In the genomic region with DNA sequence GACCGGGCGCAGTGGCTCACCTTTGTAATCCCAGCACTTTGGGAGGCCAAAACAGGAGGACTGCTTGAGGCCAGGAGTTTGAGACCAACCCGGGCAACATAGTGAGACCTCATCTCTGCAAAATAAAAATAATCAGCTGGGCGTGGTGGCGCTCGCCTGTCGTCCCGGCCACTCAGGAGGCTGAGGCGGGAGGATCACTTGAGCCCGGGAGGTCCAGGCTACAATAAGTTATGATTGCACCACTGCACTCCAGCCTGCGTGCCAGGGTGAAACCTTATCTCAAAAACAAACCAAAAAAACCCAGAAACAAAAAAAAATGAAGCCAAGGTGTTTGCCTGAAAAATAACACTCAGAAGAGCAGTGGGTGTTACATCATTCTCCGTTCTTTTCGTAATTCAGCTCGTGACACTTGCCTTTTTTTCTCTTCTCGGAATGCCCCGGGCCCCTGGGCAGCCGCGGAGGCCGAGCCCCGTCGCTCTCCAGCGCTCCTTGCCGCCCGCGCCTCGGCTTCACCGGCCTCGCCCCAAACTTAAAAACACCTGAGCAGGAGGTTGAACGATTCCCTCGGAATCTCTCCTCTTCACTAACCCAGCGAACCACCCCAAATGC, we compare ENCODE assay signal across 9 cellular contexts. TPM values are rescaled to one million over a fixed set of nuclear protein-coding genes. Genes with fewer than 3 reads are reported as not detected.
A peak's percentile ranks its signal among the peaks of the same experiment; 100 is the strongest.
DNase-seq lines count a peak whose midpoint lies in the region; ATAC-seq, FAIRE-seq and TF ChIP-seq lines count a peak whose summit lies in the region.
"Had no signal": no experiment of that assay in that cellular context is flagged by ENCODE, and none has a peak within 500 bp of the region (broad histone marks: within the 10 kb centered on the region; RNA-seq: fewer than 3 reads in every experiment).

No MANE protein-coding gene starts in this region.

- H3K9me3 Mint-ChIP-seq in stimulated activated naive CD8-positive, alpha-beta T cell treated with anti-CD3 and anti-CD28 coated beads, Interleukin-15, amount 100 ng/mL, for 72 hours: no peaks in the 10 kb centered on the region

- H3K27ac ChIP-seq in OCI-LY3 (ENCODE audit: low read length): peak overlapping the region; percentile 75
- H3K27ac ChIP-seq in K562 (ENCODE audit: extremely low read depth, low read depth, low read length): peak overlapping the region; percentile 94

- H3K79me2 ChIP-seq in OCI-LY3 (ENCODE audit: low read length) (peaks cover 54% of the 10 kb centered on the region), K562 (ENCODE audit: control insufficient read depth, insufficient read depth, low read length) (peaks cover 56% of the 10 kb centered on the region)

- H3K4me3 ChIP-seq in HAP-1 (peak overlapping the region; percentile 89), OCI-LY3 (ENCODE audit: low read length) (peak overlapping the region; percentile 93), K562 (peak overlapping the region; percentile 57), kidney epithelial cell (ENCODE audit: low read depth, low read length) (peak overlapping the region; percentile 66)

- TSS peak; percentile 76 for BruUV-seq in K562 (replicated peaks; lab: Mats Ljungman, UMichigan)

- TF ChIP-seq RAD21 in K562 (CRISPR knock-in tag; conservative IDR thresholded peaks at IDR 0.05 in 1 of 2, IDR thresholded peaks at IDR 0.05 in 1 of 2): no peak

- H3K4me1 Mint-ChIP-seq in stimulated activated naive CD8-positive, alpha-beta T cell treated with anti-CD3 and anti-CD28 coated beads, Interleukin-15, amount 100 ng/mL, for 72 hours: peaks cover 61% of the 10 kb centered on the region

- intact Hi-C loops in K562 (cut with micrococcal nuclease): loop anchor here (5.0 kb wide), 1 partner anchor 45 kb away; no protein-coding TSS in a partner anchor

- WGBS in K562 (ENCODE audit: insufficient coverage, low coverage, missing lambda C conversion rate): 5% methylated on average over 31 of the region's 31 CpGs

- H3K9ac ChIP-seq in OCI-LY3 (ENCODE audit: low read length) (peak overlapping the region; percentile 98), K562 (ENCODE audit: insufficient read depth in 1 of 2, low read depth in 2 of 2, low read length in 2 of 2) (peak overlapping the region; percentile 95 to 98)

- H3K27me3 ChIP-seq in HAP-1 (ENCODE audit: low read depth): no peaks in the 10 kb centered on the region
- no peaks in the 10 kb centered on the region for H3K27me3 ChIP-seq in OCI-LY3 (ENCODE audit: low read depth, low read length)
- H3K27me3 ChIP-seq in K562 (ENCODE audit: control insufficient read depth in 2 of 2, insufficient read depth in 2 of 2, low read length in 2 of 2): no peaks in the 10 kb centered on the region
- no peaks in the 10 kb centered on the region for H3K27me3 ChIP-seq in kidney epithelial cell (ENCODE audit: control insufficient read depth, insufficient read depth, low read length)

- peak overlapping the region; percentile 100 for H3K27ac Mint-ChIP-seq in stimulated activated naive CD8-positive, alpha-beta T cell treated with anti-CD3 and anti-CD28 coated beads, Interleukin-15, amount 100 ng/mL, for 72 hours

- POLR2A ChIA-PET in K562 (lab: Yijun Ruan, JAX) (interaction anchor here (0.6 to 5.2 kb wide), 42 partner anchors 8 to 620 kb away, joined by 3 to 48 read pairs (median 4); partner anchors contain the start of genes PRCD, PRPSAP1 and SRSF2), GM10248 (lab: Yijun Ruan, JAX) (interaction anchor here (0.7 to 1.0 kb wide), 3 partner anchors 10 to 76 kb away, joined by 3 to 10 read pairs (median 3); no protein-coding TSS in a partner anchor)

- H3K4me2 ChIP-seq in OCI-LY3 (ENCODE audit: low read length): peak overlapping the region; percentile 71
- peak overlapping the region; percentile 95 for H3K4me2 ChIP-seq in K562 (ENCODE audit: insufficient read depth, low read length)

- peaks cover 47% of the 10 kb centered on the region for H3K36me3 ChIP-seq in HAP-1 (replicated peaks)
- peaks cover 35% of the 10 kb centered on the region for H3K36me3 ChIP-seq in OCI-LY3 (replicated peaks; ENCODE audit: low read depth, low read length)
- peaks cover 38% of the 10 kb centered on the region for H3K36me3 ChIP-seq in K562 (ENCODE audit: control insufficient read depth, insufficient read depth, low read length)
- no peaks in the 10 kb centered on the region for H3K36me3 ChIP-seq in kidney epithelial cell (ENCODE audit: control insufficient read depth, insufficient read depth, low read length)

- no peak; the same call in 1 of the 2 replicates for TF ChIP-seq EP300 in K562 (IDR thresholded peaks at IDR 0.05; ENCODE audit: low read length)

- H2AFZ ChIP-seq in OCI-LY3 (ENCODE audit: low read depth, low read length) (peak overlapping the region; percentile 90), K562 (ENCODE audit: low read depth, low read length) (peak overlapping the region; percentile 99)

- H3K9me1 ChIP-seq in K562 (ENCODE audit: control insufficient read depth, insufficient read depth, low read length): no peaks in the 10 kb centered on the region

- peaks cover 37% of the 10 kb centered on the region for H3K4me1 ChIP-seq in HAP-1
- peaks cover 32% of the 10 kb centered on the region for H3K4me1 ChIP-seq in OCI-LY3 (ENCODE audit: low read length)
- peaks cover 16 to 27% of the 10 kb centered on the region in 2 experiments for H3K4me1 ChIP-seq in K562 (replicated peaks in 1 of 2; ENCODE audit: control insufficient read depth in 2 of 2, insufficient read depth in 2 of 2, low read length in 2 of 2)

- peak; percentile 36 for DNase-seq in EH (ENCODE audit: low read depth)
- DNase-seq in HAP-1 (ENCODE audit: low spot score in 2 of 2): no peak
- peak in 1 of 4 experiments; percentile 51 for DNase-seq in K562 (ENCODE audit: extremely low read depth in 1 of 4, low spot score in 3 of 4)
- DNase-seq in kidney epithelial cell (ENCODE audit: low read depth): no peak
- DNase-seq in stimulated activated naive CD8-positive, alpha-beta T cell treated with anti-CD3 and anti-CD28 coated beads, Interleukin-15, amount 100 ng/mL, for 72 hours: peak in 1 of 2 donors; percentile 49
- DNase-seq in midbrain (lab: John Stamatoyannopoulos, UW): no peak
- no peak for DNase-seq in GM10248 (ENCODE audit: extremely low spot score)

- CTCF ChIA-PET in K562 (lab: Yijun Ruan, JAX; ENCODE audit: low intra/inter-chr PET ratio): interaction anchor here (0.7 to 1.6 kb wide), 3 partner anchors 131 to 263 kb away, joined by 5 to 7 read pairs (median 5); no protein-coding TSS in a partner anchor
- CTCF ChIA-PET in GM10248 (lab: Yijun Ruan, JAX): interaction anchor here (0.6 to 5.7 kb wide), 20 partner anchors 8 to 494 kb away, joined by 3 to 60 read pairs (median 5); partner anchors contain the start of genes JMJD6, METTL23 and PRCD

- no peak for FAIRE-seq in K562 (lab: Jason Lieb, UNC)

- no peak for TF ChIP-seq POLR2A in K562 (conservative IDR thresholded peaks at IDR 0.05)

- no peaks in the 10 kb centered on the region; the same call in 1 of the 2 replicates for H3K9me3 ChIP-seq in HAP-1
- H3K9me3 ChIP-seq in OCI-LY3 (ENCODE audit: insufficient read depth, low read length): no peaks in the 10 kb centered on the region
- H3K9me3 ChIP-seq in K562 (replicated peaks; ENCODE audit: control insufficient read depth, insufficient read depth, low read depth, low read length): no peaks in the 10 kb centered on the region

- peak; percentile 14 for ATAC-seq in K562
- ATAC-seq in stimulated activated naive CD8-positive, alpha-beta T cell treated with anti-CD3 and anti-CD28 coated beads, Interleukin-15, amount 100 ng/mL, for 72 hours: peak; percentile 39

- in situ Hi-C loops in HAP-1 (cut with MboI; ENCODE audit: low sequenced_read_pairs) (no loop called here), K562 (cut with MboI) (no loop called here)

- H3K4me3 Mint-ChIP-seq in stimulated activated naive CD8-positive, alpha-beta T cell treated with anti-CD3 and anti-CD28 coated beads, Interleukin-15, amount 100 ng/mL, for 72 hours: peak overlapping the region; percentile 99 to 100

- no peaks in the 10 kb centered on the region for H3K27me3 Mint-ChIP-seq in stimulated activated naive CD8-positive, alpha-beta T cell treated with anti-CD3 and anti-CD28 coated beads, Interleukin-15, amount 100 ng/mL, for 72 hours

- no peak for TF ChIP-seq CTCF in OCI-LY3 (IDR thresholded peaks at IDR 0.05; ENCODE audit: low read depth, low read length)
- TF ChIP-seq CTCF in K562 (IDR thresholded peaks at IDR 0.05 in 2 of 3, conservative IDR thresholded peaks at IDR 0.05 in 1 of 3; ENCODE audit: insufficient read depth in 2 of 3, low read depth in 1 of 3, low read length in 3 of 3): no peak
- no peak for TF ChIP-seq CTCF in kidney epithelial cell (IDR thresholded peaks at IDR 0.05; ENCODE audit: insufficient read depth, low read length, poor library complexity, severe bottlenecking)
- no peak for TF ChIP-seq CTCF in GM10248 (IDR thresholded peaks at IDR 0.05; ENCODE audit: control extremely low read depth, extremely low read depth, low read depth, missing control alignments)

- H4K20me1 ChIP-seq in OCI-LY3 (ENCODE audit: insufficient read depth, low read length) (peaks cover 33% of the 10 kb centered on the region), K562 (replicated peaks; ENCODE audit: control insufficient read depth, insufficient read depth, low read length) (peaks cover 16% of the 10 kb centered on the region; the same call in 1 of the 2 replicates)

RNA-seq across cellular contexts. Expression of gene PRCD, which starts 17.0 kb away (rescaled TPM):
- 0.14 TPM in 1 of 2 replicates, not detected in the other for total RNA-seq in K562 (2011; cell fraction: chromatin; rRNA removed; ENCODE audit: low replicate concordance)
- total RNA-seq in K562 (2011; cell fraction: nucleolus; rRNA removed): not detected in 2 replicates
- total RNA-seq in K562 (2011; cell fraction: nucleoplasm; rRNA removed): not detected in 2 replicates
- total RNA-seq in K562 (2014; rRNA removed) (not detected in 2 replicates), K562 (2014; rRNA removed; fragmentation: Illumina TruSeq; extraction: Trizol) (not detected in 2 replicates), K562 (2015; rRNA removed; fragmentation: Illumina TruSeq; extraction: Trizol) (not detected in 2 replicates), K562 (2021) (0.27 TPM in 1 of 2 replicates, not detected in the other), kidney epithelial cell (not detected in 2 replicates)
- polyA plus RNA-seq in K562 (2011; rRNA removed) (0.20 and 0.39 TPM in 2 replicates), K562 (2014; fragmentation: Illumina TruSeq; extraction: Trizol) (not detected in 2 replicates), K562 (2014; fragmentation: Nextera tagmentation; extraction: Ambion mirVana) (under 1 TPM in 1 of 2 experiments, not detected in 1; 0.25 TPM), K562 (2014; rRNA removed) (0.21 TPM in 1 of 2 replicates, not detected in the other)
- polyA plus RNA-seq in K562 (2011; cell fraction: cytosol; rRNA removed): not detected in 2 replicates
- polyA plus RNA-seq in K562 (2011; cell fraction: nucleus; rRNA removed): 0.10 and 0.13 TPM in 2 replicates
- 0.26 and 0.65 TPM in 2 replicates for polyA plus RNA-seq in K562 (2012)
- 0.07 TPM in 1 of 2 replicates, not detected in the other for polyA minus RNA-seq in K562 (2011; rRNA and poly(A)+ RNA removed)
- not detected in 2 replicates for polyA minus RNA-seq in K562 (2011; cell fraction: cytosol; rRNA and poly(A)+ RNA removed)
- not detected in 2 replicates for polyA minus RNA-seq in K562 (2011; cell fraction: nucleus; rRNA and poly(A)+ RNA removed)

RNA-seq across cellular contexts. Expression of gene CYGB, which starts 19.4 kb away (rescaled TPM):
- 0.84 TPM in 1 of 2 replicates, not detected in the other for total RNA-seq in K562 (2011; cell fraction: chromatin; rRNA removed; ENCODE audit: low replicate concordance)
- total RNA-seq in K562 (2011; cell fraction: nucleolus; rRNA removed): 0.66 TPM in 1 of 2 replicates, not detected in the other
- total RNA-seq in K562 (2011; cell fraction: nucleoplasm; rRNA removed): 1.2 TPM in 1 of 2 replicates, not detected in the other
- total RNA-seq in K562 (2014; rRNA removed) (0.95 TPM in 1 of 2 replicates, not detected in the other), K562 (2014; rRNA removed; fragmentation: Illumina TruSeq; extraction: Trizol) (0.16 TPM in 1 of 2 replicates, not detected in the other), K562 (2015; rRNA removed; fragmentation: Illumina TruSeq; extraction: Trizol) (not detected in 2 replicates), K562 (2021) (0.13 and 0.24 TPM in 2 replicates), kidney epithelial cell (16.9 and 19.9 TPM in 2 replicates)
- polyA plus RNA-seq in K562 (2011; rRNA removed) (0.05 and 0.08 TPM in 2 replicates), K562 (2014; fragmentation: Illumina TruSeq; extraction: Trizol) (0.54 TPM in 1 of 2 replicates, not detected in the other), K562 (2014; fragmentation: Nextera tagmentation; extraction: Ambion mirVana) (not detected), K562 (2014; rRNA removed) (0.11 and 0.12 TPM in 2 replicates)
- 0.18 and 0.40 TPM in 2 replicates for polyA plus RNA-seq in K562 (2011; cell fraction: cytosol; rRNA removed)
- polyA plus RNA-seq in K562 (2011; cell fraction: nucleus; rRNA removed): 0.20 and 0.38 TPM in 2 replicates
- 0.09 and 0.24 TPM in 2 replicates for polyA plus RNA-seq in K562 (2012)
- polyA minus RNA-seq in K562 (2011; rRNA and poly(A)+ RNA removed): not detected in 2 replicates
- not detected in 2 replicates for polyA minus RNA-seq in K562 (2011; cell fraction: cytosol; rRNA and poly(A)+ RNA removed)
- polyA minus RNA-seq in K562 (2011; cell fraction: nucleus; rRNA and poly(A)+ RNA removed): not detected in 2 replicates
- total RNA-seq: activated CD8-positive, alpha-beta memory T cell treated with anti-CD3 and anti-CD28 coated beads for 36 hours had no signal

RNA-seq across cellular contexts. Expression of gene ST6GALNAC2, which starts 28.8 kb away (rescaled TPM):
- not detected in 2 replicates for total RNA-seq in K562 (2011; cell fraction: chromatin; rRNA removed; ENCODE audit: low replicate concordance)
- total RNA-seq in K562 (2011; cell fraction: nucleolus; rRNA removed): not detected in 2 replicates
- total RNA-seq in K562 (2011; cell fraction: nucleoplasm; rRNA removed): not detected in 2 replicates
- total RNA-seq in K562 (2014; rRNA removed) (not detected in 2 replicates), K562 (2014; rRNA removed; fragmentation: Illumina TruSeq; extraction: Trizol) (not detected in 2 replicates), K562 (2015; rRNA removed; fragmentation: Illumina TruSeq; extraction: Trizol) (not detected in 2 replicates), K562 (2021) (not detected in 2 replicates), kidney epithelial cell (9.9 and 13.6 TPM in 2 replicates)
- polyA plus RNA-seq in K562 (2011; rRNA removed) (not detected in 2 replicates), K562 (2014; fragmentation: Illumina TruSeq; extraction: Trizol) (0.18 TPM in 1 of 2 replicates, not detected in the other), K562 (2014; fragmentation: Nextera tagmentation; extraction: Ambion mirVana) (not detected), K562 (2014; rRNA removed) (not detected in 2 replicates)
- polyA plus RNA-seq in K562 (2011; cell fraction: cytosol; rRNA removed): not detected in 2 replicates
- not detected in 2 replicates for polyA plus RNA-seq in K562 (2011; cell fraction: nucleus; rRNA removed)
- polyA plus RNA-seq in K562 (2012): not detected in 2 replicates
- polyA minus RNA-seq in K562 (2011; rRNA and poly(A)+ RNA removed): not detected in 2 replicates
- polyA minus RNA-seq in K562 (2011; cell fraction: cytosol; rRNA and poly(A)+ RNA removed): not detected in 2 replicates
- not detected in 2 replicates for polyA minus RNA-seq in K562 (2011; cell fraction: nucleus; rRNA and poly(A)+ RNA removed)
- total RNA-seq: activated CD8-positive, alpha-beta memory T cell treated with anti-CD3 and anti-CD28 coated beads for 36 hours had no signal

RNA-seq across cellular contexts. Expression of gene RHBDF2, which starts 55.6 kb away (rescaled TPM):
- 5.1 and 22.6 TPM in 2 replicates for total RNA-seq in K562 (2011; cell fraction: chromatin; rRNA removed; ENCODE audit: low replicate concordance)
- total RNA-seq in K562 (2011; cell fraction: nucleolus; rRNA removed): 12.2 and 15.7 TPM in 2 replicates
- 4.0 and 6.5 TPM in 2 replicates for total RNA-seq in K562 (2011; cell fraction: nucleoplasm; rRNA removed)
- 1.5 and 4.0 TPM in 2 replicates for total RNA-seq in K562 (2014; rRNA removed)
- 0.19 and 0.47 TPM in 2 replicates for total RNA-seq in K562 (2014; rRNA removed; fragmentation: Illumina TruSeq; extraction: Trizol)
- 0.65 and 0.75 TPM in 2 replicates for total RNA-seq in K562 (2015; rRNA removed; fragmentation: Illumina TruSeq; extraction: Trizol)
- total RNA-seq in K562 (2021): 2.3 and 2.8 TPM in 2 replicates
- polyA plus RNA-seq in K562 (2011; rRNA removed): 1.1 and 3.1 TPM in 2 replicates
- polyA plus RNA-seq in K562 (2011; cell fraction: cytosol; rRNA removed): 1.7 and 6.2 TPM in 2 replicates
- 8.1 and 13.7 TPM in 2 replicates for polyA plus RNA-seq in K562 (2011; cell fraction: nucleus; rRNA removed)
- polyA plus RNA-seq in K562 (2012): 1.5 and 1.7 TPM in 2 replicates
- polyA plus RNA-seq in K562 (2014; fragmentation: Illumina TruSeq; extraction: Trizol): 1.3 and 1.6 TPM in 2 replicates
- polyA plus RNA-seq in K562 (2014; fragmentation: Nextera tagmentation; extraction: Ambion mirVana): under 1 TPM; 0.04 to 0.06 TPM
- 1.5 and 1.6 TPM in 2 replicates for polyA plus RNA-seq in K562 (2014; rRNA removed)
- polyA minus RNA-seq in K562 (2011; rRNA and poly(A)+ RNA removed): 0.74 and 1.6 TPM in 2 replicates
- 2.7 and 6.3 TPM in 2 replicates for polyA minus RNA-seq in K562 (2011; cell fraction: cytosol; rRNA and poly(A)+ RNA removed)
- polyA minus RNA-seq in K562 (2011; cell fraction: nucleus; rRNA and poly(A)+ RNA removed): 4.7 and 5.3 TPM in 2 replicates
- 101 and 111 TPM in 2 replicates for total RNA-seq in kidney epithelial cell
